1 cellular context compared by ENCODE assay signal in genomic region chr18:23871410-23871809, GRCh38.
TF ChIP-seq lines count a peak whose summit lies in the region.

No MANE protein-coding gene starts in this region.

TF ChIP-seq in HCT116, 20 proteins besides CTCF, POLR2A, EP300 and RAD21 (continued from another document):
- TF ChIP-seq TCF7L2 (IDR thresholded peaks at IDR 0.05; ENCODE audit: borderline replicate concordance, extremely low read depth, insufficient read depth, insufficient read length) (no peak), FOSL1 (IDR thresholded peaks at IDR 0.05; ENCODE audit: low read depth) (no peak), CEBPB (IDR thresholded peaks at IDR 0.05; ENCODE audit: low read depth) (no peak)
TF ChIP-seq in HCT116: peak in this region for 0.
